29 cellular contexts compared by ENCODE assay signal in genomic region chr17:20771104-20771503, GRCh38.
"Had no signal": no experiment of that assay in that cellular context is flagged by ENCODE, and none has a peak within 500 bp of the region (broad histone marks: within the 10 kb centered on the region; RNA-seq: fewer than 3 reads in every experiment).

No MANE protein-coding gene starts in this region.

- H3K4me3 Mint-ChIP-seq: naive B cell; naive thymus-derived CD8-positive, alpha-beta T cell; natural killer cell treated with Interleukin-12 subunit alpha and Interleukin-12 subunit beta and Interleukin-15 and Interleukin-18, amount 100 ng/mL, for 72 hours; nephron progenitor cell; neural progenitor cell; stimulated activated effector memory CD8-positive, alpha-beta T cell treated with anti-CD3 and anti-CD28 coated beads, Interleukin-12 subunit alpha, Interleukin-12 subunit beta, amount 100 ng/mL, for 72 hours; stimulated activated naive B cell treated with anti-CD40 and anti-IgM and Interleukin-4, amounts not matched to agents 10 μg/mL and 1 μg/mL and 100 μg/mL, for 72 hours; stimulated activated naive CD8-positive, alpha-beta T cell treated with anti-CD3 and anti-CD28 coated beads, Interleukin-15, Interleukin-2, amounts not matched to agents 100 ng/mL and 50 ng/mL, for 24 hours; type B pancreatic cell had no signal

- DNase-seq: naive B cell; naive thymus-derived CD8-positive, alpha-beta T cell; nephron progenitor cell; nucleus accumbens; ovary; posterior cingulate gyrus; right cardiac atrium; right lobe of liver; sigmoid colon; small intestine; stimulated activated CD4-positive, alpha-beta T cell treated with anti-CD3 and anti-CD28 coated beads, Interleukin-15, amount 100 ng/mL, for 24 hours; stimulated activated CD4-positive, alpha-beta T cell treated with anti-CD3 and anti-CD28 coated beads, Interleukin-2, amount 100 ng/mL, for 24 hours; stimulated activated CD4-positive, alpha-beta T cell treated with anti-CD3 and anti-CD28 coated beads, Interleukin-2, amount 100 ng/mL, for 48 hours; stimulated activated CD4-positive, alpha-beta T cell treated with anti-CD3 and anti-CD28 coated beads, Interleukin-4, amount 100 ng/mL, for 24 hours; stimulated activated naive B cell treated with anti-CD40 and anti-IgM and Interleukin-4, amounts not matched to agents 10 μg/mL and 1 μg/mL and 100 μg/mL, for 72 hours; stimulated activated naive CD4-positive, alpha-beta T cell treated with Interleukin-2 at 50 U/mL for 16 hours; stomach; tibial artery; transverse colon; upper lobe of right lung; uterus had no signal

- H3K27me3 ChIP-seq: neural progenitor cell, neutrophil, ovary, right lobe of liver, sigmoid colon, tibial artery, transverse colon, upper lobe of right lung, uterus had no signal

- H3K4me2 ChIP-seq: neural progenitor cell had no signal

- H3K36me3 ChIP-seq: neural progenitor cell, neutrophil, ovary, prostate gland, right lobe of liver, sigmoid colon, stomach, tibial artery, transverse colon, upper lobe of right lung, uterus had no signal

- H3K27ac ChIP-seq: neural progenitor cell, neutrophil, ovary, parathyroid adenoma, prostate gland, right lobe of liver, sigmoid colon, stomach, tibial artery, transverse colon, upper lobe of right lung, uterus had no signal

- H2AFZ ChIP-seq: neural progenitor cell, parathyroid adenoma had no signal

- ATAC-seq: naive thymus-derived CD8-positive, alpha-beta T cell; natural killer cell treated with Interleukin-12 subunit alpha and Interleukin-12 subunit beta and Interleukin-15 and Interleukin-18, amount 100 ng/mL, for 72 hours; right cardiac atrium; right lobe of liver; stimulated activated effector memory CD8-positive, alpha-beta T cell treated with anti-CD3 and anti-CD28 coated beads, Interleukin-12 subunit alpha, Interleukin-12 subunit beta, amount 100 ng/mL, for 72 hours; stimulated activated naive B cell treated with anti-CD40 and anti-IgM and Interleukin-4, amounts not matched to agents 10 μg/mL and 1 μg/mL and 100 μg/mL, for 72 hours; upper lobe of right lung had no signal

- H3K4me3 ChIP-seq: neural progenitor cell, ovary, prostate gland, right lobe of liver, sigmoid colon, stomach, tibial artery, transverse colon, upper lobe of right lung, uterus had no signal

- H3K9me3 Mint-ChIP-seq: naive thymus-derived CD8-positive, alpha-beta T cell; natural killer cell treated with Interleukin-12 subunit alpha and Interleukin-12 subunit beta and Interleukin-15 and Interleukin-18, amount 100 ng/mL, for 72 hours; nephron progenitor cell; neural progenitor cell; stimulated activated effector memory CD8-positive, alpha-beta T cell treated with anti-CD3 and anti-CD28 coated beads, Interleukin-12 subunit alpha, Interleukin-12 subunit beta, amount 100 ng/mL, for 72 hours; stimulated activated naive B cell treated with anti-CD40 and anti-IgM and Interleukin-4, amounts not matched to agents 10 μg/mL and 1 μg/mL and 100 μg/mL, for 72 hours; stimulated activated naive CD8-positive, alpha-beta T cell treated with anti-CD3 and anti-CD28 coated beads, Interleukin-15, Interleukin-2, amounts not matched to agents 100 ng/mL and 50 ng/mL, for 24 hours; type B pancreatic cell had no signal

- H3K27me3 Mint-ChIP-seq: naive B cell; natural killer cell treated with Interleukin-12 subunit alpha and Interleukin-12 subunit beta and Interleukin-15 and Interleukin-18, amount 100 ng/mL, for 72 hours; stimulated activated naive CD8-positive, alpha-beta T cell treated with anti-CD3 and anti-CD28 coated beads, Interleukin-15, Interleukin-2, amounts not matched to agents 100 ng/mL and 50 ng/mL, for 24 hours; type B pancreatic cell had no signal

- H3K4me1 ChIP-seq: neural progenitor cell, parathyroid adenoma, prostate gland, right lobe of liver, sigmoid colon, stomach, tibial artery, transverse colon, upper lobe of right lung, uterus had no signal

- H3K9ac ChIP-seq: neural progenitor cell, parathyroid adenoma had no signal

- H3K36me3 Mint-ChIP-seq: naive thymus-derived CD8-positive, alpha-beta T cell; natural killer cell treated with Interleukin-12 subunit alpha and Interleukin-12 subunit beta and Interleukin-15 and Interleukin-18, amount 100 ng/mL, for 72 hours; neural progenitor cell; stimulated activated effector memory CD8-positive, alpha-beta T cell treated with anti-CD3 and anti-CD28 coated beads, Interleukin-12 subunit alpha, Interleukin-12 subunit beta, amount 100 ng/mL, for 72 hours; stimulated activated naive B cell treated with anti-CD40 and anti-IgM and Interleukin-4, amounts not matched to agents 10 μg/mL and 1 μg/mL and 100 μg/mL, for 72 hours; type B pancreatic cell had no signal

- H3K4me1 Mint-ChIP-seq: naive thymus-derived CD8-positive, alpha-beta T cell; neural progenitor cell; stimulated activated effector memory CD8-positive, alpha-beta T cell treated with anti-CD3 and anti-CD28 coated beads, Interleukin-12 subunit alpha, Interleukin-12 subunit beta, amount 100 ng/mL, for 72 hours had no signal

- H3K9me3 ChIP-seq: neutrophil, ovary, prostate gland, right lobe of liver, sigmoid colon, stomach, tibial artery, transverse colon, upper lobe of right lung, uterus had no signal

- H3K27ac Mint-ChIP-seq: naive thymus-derived CD8-positive, alpha-beta T cell; natural killer cell treated with Interleukin-12 subunit alpha and Interleukin-12 subunit beta and Interleukin-15 and Interleukin-18, amount 100 ng/mL, for 72 hours; nephron progenitor cell; neural progenitor cell; stimulated activated effector memory CD8-positive, alpha-beta T cell treated with anti-CD3 and anti-CD28 coated beads, Interleukin-12 subunit alpha, Interleukin-12 subunit beta, amount 100 ng/mL, for 72 hours; stimulated activated naive B cell treated with anti-CD40 and anti-IgM and Interleukin-4, amounts not matched to agents 10 μg/mL and 1 μg/mL and 100 μg/mL, for 72 hours; stimulated activated naive CD8-positive, alpha-beta T cell treated with anti-CD3 and anti-CD28 coated beads, Interleukin-15, Interleukin-2, amounts not matched to agents 100 ng/mL and 50 ng/mL, for 24 hours; type B pancreatic cell had no signal
